In genomic region chr15:41971089-41971892, GRCh38 we compare ENCODE assay signal across 1 cellular context.
A peak's percentile ranks its signal among the peaks of the same experiment; 100 is the strongest.
TF ChIP-seq lines count a peak whose summit lies in the region.

No MANE protein-coding gene starts in this region.

TF ChIP-seq in K562, 482 proteins besides CTCF, POLR2A, EP300 and RAD21:
- TF ChIP-seq, protein P1, sequence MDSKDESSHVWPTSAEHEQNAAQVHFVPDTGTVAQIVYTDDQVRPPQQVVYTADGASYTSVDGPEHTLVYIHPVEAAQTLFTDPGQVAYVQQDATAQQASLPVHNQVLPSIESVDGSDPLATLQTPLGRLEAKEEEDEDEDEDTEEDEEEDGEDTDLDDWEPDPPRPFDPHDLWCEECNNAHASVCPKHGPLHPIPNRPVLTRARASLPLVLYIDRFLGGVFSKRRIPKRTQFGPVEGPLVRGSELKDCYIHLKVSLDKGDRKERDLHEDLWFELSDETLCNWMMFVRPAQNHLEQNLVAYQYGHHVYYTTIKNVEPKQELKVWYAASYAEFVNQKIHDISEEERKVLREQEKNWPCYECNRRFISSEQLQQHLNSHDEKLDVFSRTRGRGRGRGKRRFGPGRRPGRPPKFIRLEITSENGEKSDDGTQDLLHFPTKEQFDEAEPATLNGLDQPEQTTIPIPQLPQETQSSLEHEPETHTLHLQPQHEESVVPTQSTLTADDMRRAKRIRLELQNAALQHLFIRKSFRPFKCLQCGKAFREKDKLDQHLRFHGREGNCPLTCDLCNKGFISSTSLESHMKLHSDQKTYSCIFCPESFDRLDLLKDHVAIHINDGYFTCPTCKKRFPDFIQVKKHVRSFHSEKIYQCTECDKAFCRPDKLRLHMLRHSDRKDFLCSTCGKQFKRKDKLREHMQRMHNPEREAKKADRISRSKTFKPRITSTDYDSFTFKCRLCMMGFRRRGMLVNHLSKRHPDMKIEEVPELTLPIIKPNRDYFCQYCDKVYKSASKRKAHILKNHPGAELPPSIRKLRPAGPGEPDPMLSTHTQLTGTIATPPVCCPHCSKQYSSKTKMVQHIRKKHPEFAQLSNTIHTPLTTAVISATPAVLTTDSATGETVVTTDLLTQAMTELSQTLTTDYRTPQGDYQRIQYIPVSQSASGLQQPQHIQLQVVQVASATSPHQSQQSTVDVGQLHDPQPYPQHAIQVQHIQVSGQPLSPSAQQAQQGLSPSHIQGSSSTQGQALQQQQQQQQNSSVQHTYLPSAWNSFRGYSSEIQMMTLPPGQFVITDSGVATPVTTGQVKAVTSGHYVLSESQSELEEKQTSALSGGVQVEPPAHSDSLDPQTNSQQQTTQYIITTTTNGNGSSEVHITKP (IDR thresholded peaks at IDR 0.05; ENCODE audit: partially characterized antibody): peak; percentile 77
- TF ChIP-seq, protein P2, sequence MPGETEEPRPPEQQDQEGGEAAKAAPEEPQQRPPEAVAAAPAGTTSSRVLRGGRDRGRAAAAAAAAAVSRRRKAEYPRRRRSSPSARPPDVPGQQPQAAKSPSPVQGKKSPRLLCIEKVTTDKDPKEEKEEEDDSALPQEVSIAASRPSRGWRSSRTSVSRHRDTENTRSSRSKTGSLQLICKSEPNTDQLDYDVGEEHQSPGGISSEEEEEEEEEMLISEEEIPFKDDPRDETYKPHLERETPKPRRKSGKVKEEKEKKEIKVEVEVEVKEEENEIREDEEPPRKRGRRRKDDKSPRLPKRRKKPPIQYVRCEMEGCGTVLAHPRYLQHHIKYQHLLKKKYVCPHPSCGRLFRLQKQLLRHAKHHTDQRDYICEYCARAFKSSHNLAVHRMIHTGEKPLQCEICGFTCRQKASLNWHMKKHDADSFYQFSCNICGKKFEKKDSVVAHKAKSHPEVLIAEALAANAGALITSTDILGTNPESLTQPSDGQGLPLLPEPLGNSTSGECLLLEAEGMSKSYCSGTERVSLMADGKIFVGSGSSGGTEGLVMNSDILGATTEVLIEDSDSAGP (CRISPR knock-in tag; IDR thresholded peaks at IDR 0.05): 0 out of 2 replicates have a peak, but pooled peaks have one; percentile 13
- TF ChIP-seq STAG1 (CRISPR knock-in tag; IDR thresholded peaks at IDR 0.05; ENCODE audit: borderline replicate concordance) (no peak), CREM (IDR thresholded peaks at IDR 0.05; ENCODE audit: low read depth) (0 out of 2 replicates have a peak, but pooled peaks have one; percentile 18), EGR1 (conservative IDR thresholded peaks at IDR 0.05) (0 out of 2 replicates have a peak, but pooled peaks have one; percentile 28), ASH1L (IDR thresholded peaks at IDR 0.05; ENCODE audit: borderline replicate concordance, low read depth, partially characterized antibody) (no peak), CSDE1 (IDR thresholded peaks at IDR 0.05) (peak in 1 of 2 experiments; percentile 38; a peak in 1 of 4 replicates), OTX1 (CRISPR knock-in tag; IDR thresholded peaks at IDR 0.05) (0 out of 2 replicates have a peak, but pooled peaks have one; percentile 15), HES1 (IDR thresholded peaks at IDR 0.05; ENCODE audit: low read depth) (no peak), FOXP1 (CRISPR knock-in tag; IDR thresholded peaks at IDR 0.05) (peak; percentile 68; the same call in 1 of the 2 replicates), HDAC1 (IDR thresholded peaks at IDR 0.05) (0 out of 4 replicates have a peak, but pooled peaks of 1 of the 2 experiments have one; percentile 7), MXI1 (IDR thresholded peaks at IDR 0.05; ENCODE audit: low read depth, low read length) (0 out of 2 replicates have a peak, but pooled peaks have one; percentile 21), SIX5 (IDR thresholded peaks at IDR 0.05; ENCODE audit: borderline replicate concordance in 1 of 2, insufficient read depth in 1 of 2, low read depth in 1 of 2, low read length in 2 of 2) (no peak), TEAD1 (CRISPR knock-in tag; IDR thresholded peaks at IDR 0.05) (peak in 1 of 2 experiments; percentile 73; a peak in 1 of 4 replicates), TCFL5 (CRISPR knock-in tag; conservative IDR thresholded peaks at IDR 0.05) (no peak)
- TF ChIP-seq, protein P3, sequence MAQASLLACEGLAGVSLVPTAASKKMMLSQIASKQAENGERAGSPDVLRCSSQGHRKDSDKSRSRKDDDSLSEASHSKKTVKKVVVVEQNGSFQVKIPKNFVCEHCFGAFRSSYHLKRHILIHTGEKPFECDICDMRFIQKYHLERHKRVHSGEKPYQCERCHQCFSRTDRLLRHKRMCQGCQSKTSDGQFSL (CRISPR knock-in tag; IDR thresholded peaks at IDR 0.05): no peak
- TF ChIP-seq, protein P3 (tag; IDR thresholded peaks at IDR 0.05): 0 out of 4 replicates have a peak, but pooled peaks of 1 of the 2 experiments have one; percentile 24
- TF ChIP-seq, protein P4, sequence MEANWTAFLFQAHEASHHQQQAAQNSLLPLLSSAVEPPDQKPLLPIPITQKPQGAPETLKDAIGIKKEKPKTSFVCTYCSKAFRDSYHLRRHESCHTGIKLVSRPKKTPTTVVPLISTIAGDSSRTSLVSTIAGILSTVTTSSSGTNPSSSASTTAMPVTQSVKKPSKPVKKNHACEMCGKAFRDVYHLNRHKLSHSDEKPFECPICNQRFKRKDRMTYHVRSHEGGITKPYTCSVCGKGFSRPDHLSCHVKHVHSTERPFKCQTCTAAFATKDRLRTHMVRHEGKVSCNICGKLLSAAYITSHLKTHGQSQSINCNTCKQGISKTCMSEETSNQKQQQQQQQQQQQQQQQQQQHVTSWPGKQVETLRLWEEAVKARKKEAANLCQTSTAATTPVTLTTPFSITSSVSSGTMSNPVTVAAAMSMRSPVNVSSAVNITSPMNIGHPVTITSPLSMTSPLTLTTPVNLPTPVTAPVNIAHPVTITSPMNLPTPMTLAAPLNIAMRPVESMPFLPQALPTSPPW (CRISPR knock-in tag; IDR thresholded peaks at IDR 0.05): peak; percentile 16; the same call in 1 of the 2 replicates
